37 cellular contexts compared by ENCODE assay signal in the genomic region with DNA sequence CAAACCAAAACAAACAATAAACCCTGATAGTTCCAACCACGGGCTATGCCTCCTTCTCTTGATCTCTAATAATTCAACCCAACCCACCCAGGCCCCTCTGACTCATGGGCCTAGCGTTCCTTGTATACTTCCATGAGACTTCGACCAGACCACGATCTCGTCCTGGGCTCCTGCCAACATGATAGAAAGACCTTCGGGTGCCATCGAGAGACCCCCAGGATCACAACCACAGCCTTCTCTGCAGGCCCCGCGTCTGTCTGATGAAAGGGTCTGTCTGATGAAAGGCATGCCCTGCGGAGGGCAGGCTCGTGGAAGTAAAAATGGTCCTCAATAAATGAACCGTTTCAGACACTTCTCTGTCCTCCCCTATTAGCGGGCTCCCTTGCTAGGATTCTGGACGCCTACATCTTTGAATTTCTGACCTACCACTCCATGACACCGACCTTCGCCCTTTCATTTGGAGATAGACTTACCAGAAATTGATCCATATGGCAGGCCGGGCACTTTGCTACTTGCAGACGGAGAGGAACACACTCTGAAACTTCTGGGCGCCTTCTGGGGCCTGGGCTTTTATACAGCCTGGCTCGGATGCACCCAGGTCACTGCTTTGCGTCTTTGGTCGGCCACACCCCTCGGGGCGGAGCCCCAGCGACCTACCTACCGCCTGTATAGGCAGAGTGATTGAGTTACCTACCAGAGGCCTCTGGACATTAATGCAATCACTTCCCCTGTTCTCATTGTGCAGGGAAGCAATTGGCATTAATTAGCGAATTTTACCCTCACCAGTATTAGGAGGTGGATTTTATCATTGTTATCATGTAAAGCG. TPM values are rescaled to one million over a fixed set of nuclear protein-coding genes. Genes with fewer than 3 reads are reported as not detected.
"Had no signal": no experiment of that assay in that cellular context is flagged by ENCODE, and none has a peak within 500 bp of the region (broad histone marks: within the 10 kb centered on the region; RNA-seq: fewer than 3 reads in every experiment).

No MANE protein-coding gene starts in this region.

- H3K4me3 Mint-ChIP-seq: activated CD4-positive, alpha-beta memory T cell treated with anti-CD3 and anti-CD28 coated beads, Interleukin-2, amount 10 ng/mL, durations not matched to agents 7 days and 5 days; activated CD8-positive, alpha-beta memory T cell treated with anti-CD3 and anti-CD28 coated beads, Interleukin-2, amount 10 ng/mL, durations not matched to agents 7 days and 5 days; activated naive CD8-positive, alpha-beta T cell treated with anti-CD3 and anti-CD28 coated beads for 36 hours; activated T-cell treated with anti-CD3 and anti-CD28 coated beads, Interleukin-2, amount 50 U/mL, for 72 hours; activated T-helper 17 cell treated with anti-CD3 and anti-CD28 coated beads, Interleukin-2, amount 50 U/mL, for 72 hours had no signal

- ATAC-seq: activated CD8-positive, alpha-beta memory T cell treated with anti-CD3 and anti-CD28 coated beads, Interleukin-2, amount 10 ng/mL, durations not matched to agents 7 days and 5 days; activated T-cell treated with anti-CD3 and anti-CD28 coated beads, Interleukin-2, amount 50 U/mL, for 72 hours; activated T-helper 17 cell treated with anti-CD3 and anti-CD28 coated beads, Interleukin-2, amount 50 U/mL, for 72 hours; PC-3 had no signal

- FAIRE-seq: RCC 7860 had no signal

- H3K4me1 Mint-ChIP-seq: activated CD4-positive, alpha-beta memory T cell treated with anti-CD3 and anti-CD28 coated beads, Interleukin-2, amount 10 ng/mL, durations not matched to agents 7 days and 5 days; activated CD8-positive, alpha-beta memory T cell treated with anti-CD3 and anti-CD28 coated beads, Interleukin-2, amount 10 ng/mL, durations not matched to agents 7 days and 5 days; activated naive CD8-positive, alpha-beta T cell treated with anti-CD3 and anti-CD28 coated beads for 36 hours; activated T-helper 17 cell treated with anti-CD3 and anti-CD28 coated beads, Interleukin-2, amount 50 U/mL, for 72 hours had no signal

- H3K36me3 ChIP-seq: cardiac muscle cell had no signal

- H3K4me3 ChIP-seq: cardiac muscle cell had no signal

- DNase-seq: activated CD4-positive, alpha-beta memory T cell treated with anti-CD3 and anti-CD28 coated beads, Interleukin-2, amount 10 ng/mL, durations not matched to agents 7 days and 5 days; activated CD4-positive, alpha-beta T cell treated with anti-CD3 and anti-CD28 coated beads for 1 hour; activated CD4-positive, alpha-beta T cell treated with anti-CD3 and anti-CD28 coated beads for 48 hours; activated CD4-positive, CD25-positive, alpha-beta regulatory T cell; activated CD8-positive, alpha-beta memory T cell treated with anti-CD3 and anti-CD28 coated beads for 24 hours; activated CD8-positive, alpha-beta memory T cell treated with anti-CD3 and anti-CD28 coated beads, Interleukin-2, amount 10 ng/mL, durations not matched to agents 7 days and 5 days; activated CD8-positive, alpha-beta memory T cell treated with anti-CD3 and anti-CD28 coated beads, Interleukin-2, amount 50 U/mL, for 48 hours; activated effector memory CD4-positive, alpha-beta T cell treated with anti-CD3 and anti-CD28 coated beads, Interleukin-2, amount 50 U/mL, for 16 hours; activated naive CD4-positive, alpha-beta T cell; activated naive CD4-positive, alpha-beta T cell treated with anti-CD3 and anti-CD28 coated beads, Interleukin-2, amount 50 U/mL, for 16 hours; activated naive CD8-positive, alpha-beta T cell treated with anti-CD3 and anti-CD28 coated beads for 36 hours; activated T-cell treated with anti-CD3 and anti-CD28 coated beads, Interleukin-2, amount 50 U/mL, for 72 hours; amniotic stem cell; aorta; Karpas-422; KBM-7; NCI-H1105; NCI-H1417 treated with DMSO at 0.1 percent for 48 hours; NCI-H187 treated with DMSO at 0.1 percent for 48 hours; NCI-H2081; NCI-H2171 treated with DMSO at 0.1 percent for 48 hours; NCI-H2227 treated with DMSO at 0.1 percent for 48 hours; NCI-H446; NCI-H510A treated with DMSO at 0.1 percent for 48 hours; NCI-H748 treated with DMSO at 0.1 percent for 48 hours; NK-92 treated with Interleukin-12 subunit alpha and Interleukin-12 subunit beta, amount 100 ng/mL, for 24 hours; PC-3; Right ventricle myocardium superior; SW 1271; T-helper 1 cell; T-helper 2 cell; T-helper 9 cell had no signal

- H3K27ac Mint-ChIP-seq: activated CD4-positive, alpha-beta memory T cell treated with anti-CD3 and anti-CD28 coated beads, Interleukin-2, amount 10 ng/mL, durations not matched to agents 7 days and 5 days; activated CD8-positive, alpha-beta memory T cell treated with anti-CD3 and anti-CD28 coated beads, Interleukin-2, amount 10 ng/mL, durations not matched to agents 7 days and 5 days; activated naive CD8-positive, alpha-beta T cell treated with anti-CD3 and anti-CD28 coated beads for 36 hours; activated T-helper 17 cell treated with anti-CD3 and anti-CD28 coated beads, Interleukin-2, amount 50 U/mL, for 72 hours had no signal

- H3K27me3 ChIP-seq: cardiac muscle cell had no signal

- H3K36me3 Mint-ChIP-seq: activated CD8-positive, alpha-beta memory T cell treated with anti-CD3 and anti-CD28 coated beads, Interleukin-2, amount 10 ng/mL, durations not matched to agents 7 days and 5 days; activated naive CD8-positive, alpha-beta T cell treated with anti-CD3 and anti-CD28 coated beads for 36 hours had no signal

- H3K27ac ChIP-seq: cardiac muscle cell, VCaP had no signal

RNA-seq across cellular contexts. Expression of gene KLF18, which starts 5.3 kb away (rescaled TPM):
- total RNA-seq: activated CD4-positive, alpha-beta memory T cell treated with anti-CD3 and anti-CD28 coated beads, Interleukin-2, amount 10 ng/mL, durations not matched to agents 7 days and 5 days; activated CD8-positive, alpha-beta memory T cell treated with anti-CD3 and anti-CD28 coated beads, Interleukin-2, amount 10 ng/mL, durations not matched to agents 7 days and 5 days; activated naive CD8-positive, alpha-beta T cell treated with anti-CD3 and anti-CD28 coated beads for 36 hours; activated T-cell treated with anti-CD3 and anti-CD28 coated beads, Interleukin-2, amount 50 U/mL, for 72 hours; activated T-helper 17 cell treated with anti-CD3 and anti-CD28 coated beads, Interleukin-2, amount 50 U/mL, for 72 hours; aorta; cardiac muscle cell; MCF 10A; PC-3; Right ventricle myocardium superior had no signal
- polyA plus RNA-seq: aorta, cardiac muscle cell had no signal

RNA-seq across cellular contexts. Expression of gene KLF17, which starts 28.1 kb away (rescaled TPM):
- total RNA-seq: activated CD4-positive, alpha-beta memory T cell treated with anti-CD3 and anti-CD28 coated beads, Interleukin-2, amount 10 ng/mL, durations not matched to agents 7 days and 5 days; activated CD8-positive, alpha-beta memory T cell treated with anti-CD3 and anti-CD28 coated beads, Interleukin-2, amount 10 ng/mL, durations not matched to agents 7 days and 5 days; activated naive CD8-positive, alpha-beta T cell treated with anti-CD3 and anti-CD28 coated beads for 36 hours; activated T-cell treated with anti-CD3 and anti-CD28 coated beads, Interleukin-2, amount 50 U/mL, for 72 hours; activated T-helper 17 cell treated with anti-CD3 and anti-CD28 coated beads, Interleukin-2, amount 50 U/mL, for 72 hours; cardiac muscle cell; MCF 10A; Right ventricle myocardium superior had no signal
- polyA plus RNA-seq: cardiac muscle cell had no signal
